14 cellular contexts compared by ENCODE assay signal in genomic region chr2:138244400-138245001, GRCh38.
DNase-seq lines count a peak whose midpoint lies in the region; ATAC-seq, FAIRE-seq and TF ChIP-seq lines count a peak whose summit lies in the region.
"Had no signal": no experiment of that assay in that cellular context is flagged by ENCODE, and none has a peak within 500 bp of the region (broad histone marks: within the 10 kb centered on the region; RNA-seq: fewer than 3 reads in every experiment).

No MANE protein-coding gene starts in this region.

- H3K23ac ChIP-seq in IMR-90 (ENCODE audit: low read depth, low read length) (no peak overlapping the region), mesenchymal stem cell (ENCODE audit: low read length in 2 of 2) (no peak overlapping the region)

- H3K4me1 ChIP-seq in IMR-90 (ENCODE audit: control insufficient read depth, insufficient read depth, low read length) (peaks cover 1% of the 10 kb centered on the region; the same call in 1 of the 2 replicates), mesenchymal stem cell (ENCODE audit: control insufficient read depth, insufficient read depth, low read depth, low read length) (no peaks in the 10 kb centered on the region)
- no peaks in the 10 kb centered on the region for H3K4me1 ChIP-seq in CD8-positive, alpha-beta memory T cell (ENCODE audit: insufficient read depth, low read length)

- no peak overlapping the region for H2BK5ac ChIP-seq in IMR-90 (ENCODE audit: low read depth, low read length, poor library complexity, severe bottlenecking)
- no peak overlapping the region for H2BK5ac ChIP-seq in mesenchymal stem cell (ENCODE audit: low read depth, low read length, poor library complexity, severe bottlenecking)

- BruUV-seq in IMR-90 (replicated peaks; lab: Mats Ljungman, UMichigan): no TSS peak

- WGBS in IMR-90 (ENCODE audit: extremely low coverage in 2 of 2, insufficient read length in 1 of 2), 2 experiments: no CpG with 5 or more reads among the region's 1 CpG
- 64% methylated on average over 1 of the region's 1 CpG for WGBS in mesenchymal stem cell

- no peak overlapping the region for H3K27ac ChIP-seq in IMR-90 (ENCODE audit: insufficient read depth, low read length)
- H3K27ac ChIP-seq in mesenchymal stem cell (ENCODE audit: low read length, poor library complexity, severe bottlenecking): no peak overlapping the region
- no peak overlapping the region for H3K27ac ChIP-seq in CD8-positive, alpha-beta memory T cell (ENCODE audit: low read depth, low read length)
- H3K27ac ChIP-seq: gastroesophageal sphincter had no signal

- H3K4me3 ChIP-seq in AG10803 (ENCODE audit: low read length) (no peak overlapping the region), IMR-90 (ENCODE audit: insufficient read depth, low read depth, low read length) (no peak overlapping the region), mesenchymal stem cell (ENCODE audit: insufficient read depth in 1 of 2, low read depth in 1 of 2, low read length in 2 of 2) (no peak overlapping the region)
- no peak overlapping the region for H3K4me3 ChIP-seq in CD8-positive, alpha-beta memory T cell (ENCODE audit: low read length)
- H3K4me3 ChIP-seq: gastroesophageal sphincter had no signal

- H3K4me2 ChIP-seq in IMR-90 (ENCODE audit: low read depth, low read length): no peak overlapping the region
- no peak overlapping the region for H3K4me2 ChIP-seq in mesenchymal stem cell (ENCODE audit: low read length, poor library complexity, severe bottlenecking)

- H3K14ac ChIP-seq in IMR-90 (replicated peaks; ENCODE audit: low read depth, low read length) (no peak overlapping the region), mesenchymal stem cell (ENCODE audit: low read length in 2 of 2) (no peak overlapping the region)

- H3K4ac ChIP-seq in IMR-90 (ENCODE audit: low read depth, low read length) (no peak overlapping the region), mesenchymal stem cell (ENCODE audit: low read depth in 1 of 2, low read length in 2 of 2) (no peak overlapping the region)

- no peaks in the 10 kb centered on the region for H3K4me1 Mint-ChIP-seq in CD8-positive, alpha-beta memory T cell
- H3K4me1 Mint-ChIP-seq: activated CD4-positive, alpha-beta memory T cell treated with anti-CD3 and anti-CD28 coated beads, Interleukin-2, amount 10 ng/mL, durations not matched to agents 7 days and 5 days had no signal

- H4K20me1 ChIP-seq in IMR-90 (ENCODE audit: insufficient read depth, low read length): no peaks in the 10 kb centered on the region

- H3K9me3 ChIP-seq in IMR-90 (ENCODE audit: control insufficient read depth, insufficient read depth, low read length) (no peaks in the 10 kb centered on the region), mesenchymal stem cell (ENCODE audit: control insufficient read depth, low read length) (no peaks in the 10 kb centered on the region)
- no peaks in the 10 kb centered on the region for H3K9me3 ChIP-seq in CD8-positive, alpha-beta memory T cell (ENCODE audit: low read length)
- H3K9me3 ChIP-seq: gastroesophageal sphincter had no signal

- H3K9ac ChIP-seq in IMR-90 (ENCODE audit: low read depth, low read length) (no peak overlapping the region), mesenchymal stem cell (ENCODE audit: low read length) (peak overlapping the region; percentile 57)

- H4K8ac ChIP-seq in IMR-90 (ENCODE audit: low read depth in 2 of 2, low read length in 2 of 2) (no peak overlapping the region), mesenchymal stem cell (ENCODE audit: low read length) (no peak overlapping the region)

- H2AK5ac ChIP-seq in IMR-90 (ENCODE audit: low read depth, low read length) (no peak overlapping the region), mesenchymal stem cell (ENCODE audit: low read length, severe bottlenecking) (no peak overlapping the region)

- in situ Hi-C loops in IMR-90 (cut with MboI; ENCODE audit: low sequenced_read_pairs): no loop called here

- H3K9me1 ChIP-seq in IMR-90 (ENCODE audit: insufficient read depth, low read length): no peaks in the 10 kb centered on the region

- no peaks in the 10 kb centered on the region for H3K27me3 Mint-ChIP-seq in CD8-positive, alpha-beta memory T cell
- H3K27me3 Mint-ChIP-seq: activated CD4-positive, alpha-beta memory T cell treated with anti-CD3 and anti-CD28 coated beads, Interleukin-2, amount 10 ng/mL, durations not matched to agents 7 days and 5 days had no signal

- no peak overlapping the region for H2AK9ac ChIP-seq in IMR-90 (replicated peaks; ENCODE audit: low read depth, low read length, poor library complexity)

- TF ChIP-seq CTCF in AG10803 (conservative IDR thresholded peaks at IDR 0.05; ENCODE audit: low read length): no peak
- TF ChIP-seq CTCF in IMR-90 (conservative IDR thresholded peaks at IDR 0.05; ENCODE audit: low read depth, low read length): no peak

- dilution Hi-C loops in IMR-90 (cut with HindIII; ENCODE audit: low sequenced_read_pairs, unreplicated experiment): no loop called here

- no peak overlapping the region for H3K56ac ChIP-seq in IMR-90 (ENCODE audit: extremely low read depth, insufficient read depth, low read length)

- TF ChIP-seq POLR2A in IMR-90 (IDR thresholded peaks at IDR 0.05; ENCODE audit: low read depth, low read length): no peak
- TF ChIP-seq POLR2A in GM12892 (IDR thresholded peaks at IDR 0.05; ENCODE audit: low read depth, low read length): no peak

- H4K91ac ChIP-seq in IMR-90 (ENCODE audit: insufficient read depth, low read depth, low read length) (no peak overlapping the region), mesenchymal stem cell (ENCODE audit: low read length) (no peak overlapping the region)

- H3K9me3 Mint-ChIP-seq in CD8-positive, alpha-beta memory T cell: peaks cover 0 to 13% (median 6%) of the 10 kb centered on the region in 5 donors
- H3K9me3 Mint-ChIP-seq: activated CD4-positive, alpha-beta memory T cell treated with anti-CD3 and anti-CD28 coated beads, Interleukin-2, amount 10 ng/mL, durations not matched to agents 7 days and 5 days; H9 had no signal

- POLR2A ChIA-PET in IMR-90 (lab: Charles Lee; ENCODE audit: unreplicated experiment): no interaction called here
- POLR2A ChIA-PET in CD8-positive, alpha-beta memory T cell (lab: Charles Lee): no interaction called here

- TF ChIP-seq RAD21 in IMR-90 (IDR thresholded peaks at IDR 0.05; ENCODE audit: low read length): no peak

- CTCF ChIA-PET in IMR-90 (lab: Yijun Ruan, JAX): no interaction called here
- CTCF ChIA-PET in CD8-positive, alpha-beta memory T cell (lab: Charles Lee): no interaction called here

- H3K27ac Mint-ChIP-seq in CD8-positive, alpha-beta memory T cell: no peak overlapping the region
- H3K27ac Mint-ChIP-seq: activated CD4-positive, alpha-beta memory T cell treated with anti-CD3 and anti-CD28 coated beads, Interleukin-2, amount 10 ng/mL, durations not matched to agents 7 days and 5 days had no signal

- H3K36me3 Mint-ChIP-seq in CD8-positive, alpha-beta memory T cell: no peaks in the 10 kb centered on the region

- H3K27me3 ChIP-seq in IMR-90 (ENCODE audit: control insufficient read depth, insufficient read depth, low read length) (no peaks in the 10 kb centered on the region), mesenchymal stem cell (ENCODE audit: control insufficient read depth in 1 of 2, insufficient read depth in 1 of 2, low read length in 2 of 2) (no peaks in the 10 kb centered on the region)
- H3K27me3 ChIP-seq in CD8-positive, alpha-beta memory T cell (ENCODE audit: insufficient read depth, low read length, poor library complexity, severe bottlenecking): no peaks in the 10 kb centered on the region
- H3K27me3 ChIP-seq: gastroesophageal sphincter had no signal

- H2BK120ac ChIP-seq in IMR-90 (ENCODE audit: low read depth, low read length) (no peak overlapping the region), mesenchymal stem cell (ENCODE audit: low read depth, low read length) (no peak overlapping the region)

- no peak overlapping the region for H2BK20ac ChIP-seq in IMR-90 (ENCODE audit: low read depth, low read length)

- H3K18ac ChIP-seq in IMR-90 (ENCODE audit: low read depth, low read length) (no peak overlapping the region), mesenchymal stem cell (ENCODE audit: low read depth in 1 of 2, low read length in 2 of 2) (no peak overlapping the region)

- H3K4me3 Mint-ChIP-seq in CD8-positive, alpha-beta memory T cell: no peak overlapping the region
- H3K4me3 Mint-ChIP-seq: activated CD4-positive, alpha-beta memory T cell treated with anti-CD3 and anti-CD28 coated beads, Interleukin-2, amount 10 ng/mL, durations not matched to agents 7 days and 5 days; H9 had no signal

- DNase-seq in AG10803 (ENCODE audit: low read depth) (peak; percentile 21), IMR-90 (peak; percentile 7), astrocyte of the hippocampus (ENCODE audit: low read depth, low spot score) (peak; percentile 17), mesenchymal stem cell (no peak), GM12892 (ENCODE audit: insufficient read length) (no peak)
- DNase-seq in CD8-positive, alpha-beta memory T cell: no peak
- no peak for DNase-seq in activated T-cell treated with anti-CD3 and anti-CD28 coated beads, Interleukin-2, amount 50 U/mL, for 1 hour
- DNase-seq: activated CD4-positive, alpha-beta memory T cell treated with anti-CD3 and anti-CD28 coated beads, Interleukin-2, amount 10 ng/mL, durations not matched to agents 7 days and 5 days; H9; midbrain; NCI-H2081; stimulated activated naive CD8-positive, alpha-beta T cell treated with anti-CD3 and anti-CD28 coated beads, Interleukin-15, Interleukin-2, amounts not matched to agents 100 U/mL and 50 U/mL, for 24 hours had no signal

- H2BK15ac ChIP-seq in IMR-90 (ENCODE audit: low read depth, low read length): no peak overlapping the region
- no peak overlapping the region for H2BK15ac ChIP-seq in mesenchymal stem cell (ENCODE audit: low read depth, poor library complexity, severe bottlenecking)

- H3K79me1 ChIP-seq in IMR-90 (ENCODE audit: low read depth in 1 of 2, low read length in 2 of 2): no peaks in the 10 kb centered on the region
- no peaks in the 10 kb centered on the region for H3K79me1 ChIP-seq in mesenchymal stem cell (replicated peaks; ENCODE audit: low read length, poor library complexity, severe bottlenecking)

- no peak overlapping the region for H4K5ac ChIP-seq in IMR-90 (ENCODE audit: low read depth, low read length)

- H3K36me3 ChIP-seq in IMR-90 (ENCODE audit: control insufficient read depth, insufficient read depth, low read length) (no peaks in the 10 kb centered on the region), mesenchymal stem cell (ENCODE audit: control insufficient read depth in 1 of 2, insufficient read depth in 2 of 2, low read depth in 1 of 2, low read length in 2 of 2) (no peaks in the 10 kb centered on the region)
- no peaks in the 10 kb centered on the region for H3K36me3 ChIP-seq in CD8-positive, alpha-beta memory T cell (ENCODE audit: insufficient read depth, low read length)
- H3K36me3 ChIP-seq: gastroesophageal sphincter had no signal

- intact Hi-C loops in IMR-90 (cut with micrococcal nuclease): no loop called here

- peak; percentile 27; the same call in 1 of the 2 replicates for ATAC-seq in IMR-90 (ENCODE audit: low read depth)
- ATAC-seq in HG03159 (IDR thresholded peaks at IDR 0.05; ENCODE audit: unreplicated experiment): no peak
- ATAC-seq: gastroesophageal sphincter; stimulated activated naive CD8-positive, alpha-beta T cell treated with anti-CD3 and anti-CD28 coated beads, Interleukin-15, Interleukin-2, amounts not matched to agents 100 U/mL and 50 U/mL, for 24 hours had no signal

- no peak overlapping the region for H2AFZ ChIP-seq in IMR-90 (replicated peaks; ENCODE audit: low read length, poor library complexity)
- no peak overlapping the region for H2AFZ ChIP-seq in mesenchymal stem cell (ENCODE audit: low read depth, low read length)

- no peak for FAIRE-seq in GM12892 (lab: Jason Lieb, UNC)

- H2BK12ac ChIP-seq in mesenchymal stem cell (ENCODE audit: low read length in 2 of 2): no peak overlapping the region

Comparison
In these comparisons a context has a peak if more than half of its experiments do, and no peak if none do; other contexts are left out.
1. DNase-seq: peak in AG10803 (single experiment), IMR-90 (single experiment) and astrocyte of the hippocampus (single experiment); none in mesenchymal stem cell (single experiment), GM12892 (single experiment), CD8-positive, alpha-beta memory T cell (0 of 5) and activated T-cell treated with anti-CD3 and anti-CD28 coated beads, Interleukin-2, amount 50 U/mL, for 1 hour (single experiment).